ENCODE assay signal across 1 cellular context in the genomic region with DNA sequence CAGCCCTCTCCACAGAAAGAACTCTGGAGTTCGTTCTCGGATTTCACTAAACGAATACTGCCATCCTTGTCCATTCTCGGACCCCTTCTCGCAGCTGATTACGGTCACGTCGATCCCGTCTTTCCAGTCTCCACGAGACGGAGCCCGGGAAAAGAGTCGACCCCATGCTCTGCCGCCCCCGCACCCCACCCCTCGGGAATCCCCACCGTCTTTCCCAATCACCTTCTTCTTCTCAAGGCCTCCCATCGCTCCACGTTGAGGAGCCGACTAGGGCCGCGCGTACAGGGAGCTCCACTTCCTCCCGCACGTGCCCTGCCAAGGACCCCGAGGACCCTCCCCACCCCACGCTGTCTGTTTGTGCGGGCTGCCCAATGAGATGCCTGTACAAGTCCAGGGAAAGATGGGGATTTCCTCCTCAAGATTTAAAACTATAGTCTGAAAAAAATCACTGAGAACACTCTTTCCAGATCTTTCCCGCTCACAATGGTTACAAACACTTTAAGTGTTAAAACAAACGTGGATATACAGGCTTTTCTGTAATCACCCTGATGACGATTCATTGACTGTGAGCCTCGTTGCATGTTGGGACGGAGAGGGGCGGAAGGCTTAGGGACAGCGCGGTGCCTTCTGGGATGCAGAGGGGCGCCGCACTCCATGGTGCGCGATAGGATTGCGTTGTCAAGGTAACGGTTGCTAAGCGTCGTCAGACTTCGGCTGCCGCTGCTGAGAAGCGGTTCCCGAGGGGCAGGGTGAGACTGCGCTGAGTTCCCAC.
A peak's percentile ranks its signal among the peaks of the same experiment; 100 is the strongest.
TF ChIP-seq lines count a peak whose summit lies in the region.

A gene (minus strand): TSS at position 323 of the 772 bp plus-strand sequence. CDS start 77 bp downstream, at position 246.

TF ChIP-seq in HepG2, 621 proteins besides CTCF, POLR2A, EP300 and RAD21 (continued from another document and continues in another):
- TF ChIP-seq JUN (CRISPR knock-in tag; IDR thresholded peaks at IDR 0.05), result no peak
- TF ChIP-seq, protein P1, sequence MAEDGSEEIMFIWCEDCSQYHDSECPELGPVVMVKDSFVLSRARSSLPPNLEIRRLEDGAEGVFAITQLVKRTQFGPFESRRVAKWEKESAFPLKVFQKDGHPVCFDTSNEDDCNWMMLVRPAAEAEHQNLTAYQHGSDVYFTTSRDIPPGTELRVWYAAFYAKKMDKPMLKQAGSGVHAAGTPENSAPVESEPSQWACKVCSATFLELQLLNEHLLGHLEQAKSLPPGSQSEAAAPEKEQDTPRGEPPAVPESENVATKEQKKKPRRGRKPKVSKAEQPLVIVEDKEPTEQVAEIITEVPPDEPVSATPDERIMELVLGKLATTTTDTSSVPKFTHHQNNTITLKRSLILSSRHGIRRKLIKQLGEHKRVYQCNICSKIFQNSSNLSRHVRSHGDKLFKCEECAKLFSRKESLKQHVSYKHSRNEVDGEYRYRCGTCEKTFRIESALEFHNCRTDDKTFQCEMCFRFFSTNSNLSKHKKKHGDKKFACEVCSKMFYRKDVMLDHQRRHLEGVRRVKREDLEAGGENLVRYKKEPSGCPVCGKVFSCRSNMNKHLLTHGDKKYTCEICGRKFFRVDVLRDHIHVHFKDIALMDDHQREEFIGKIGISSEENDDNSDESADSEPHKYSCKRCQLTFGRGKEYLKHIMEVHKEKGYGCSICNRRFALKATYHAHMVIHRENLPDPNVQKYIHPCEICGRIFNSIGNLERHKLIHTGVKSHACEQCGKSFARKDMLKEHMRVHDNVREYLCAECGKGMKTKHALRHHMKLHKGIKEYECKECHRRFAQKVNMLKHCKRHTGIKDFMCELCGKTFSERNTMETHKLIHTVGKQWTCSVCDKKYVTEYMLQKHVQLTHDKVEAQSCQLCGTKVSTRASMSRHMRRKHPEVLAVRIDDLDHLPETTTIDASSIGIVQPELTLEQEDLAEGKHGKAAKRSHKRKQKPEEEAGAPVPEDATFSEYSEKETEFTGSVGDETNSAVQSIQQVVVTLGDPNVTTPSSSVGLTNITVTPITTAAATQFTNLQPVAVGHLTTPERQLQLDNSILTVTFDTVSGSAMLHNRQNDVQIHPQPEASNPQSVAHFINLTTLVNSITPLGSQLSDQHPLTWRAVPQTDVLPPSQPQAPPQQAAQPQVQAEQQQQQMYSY (CRISPR knock-in tag; IDR thresholded peaks at IDR 0.05), result no peak
- TF ChIP-seq, protein P2, sequence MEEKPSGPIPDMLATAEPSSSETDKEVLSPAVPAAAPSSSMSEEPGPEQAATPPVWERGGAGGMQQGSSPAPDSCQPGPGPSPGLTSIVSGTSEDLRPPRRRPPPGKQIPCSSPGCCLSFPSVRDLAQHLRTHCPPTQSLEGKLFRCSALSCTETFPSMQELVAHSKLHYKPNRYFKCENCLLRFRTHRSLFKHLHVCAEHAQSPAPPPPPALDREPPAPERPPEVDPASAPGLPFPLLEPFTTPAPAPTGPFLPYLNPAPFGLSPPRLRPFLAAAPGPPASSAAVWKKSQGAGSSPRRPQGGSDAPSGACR (CRISPR knock-in tag; IDR thresholded peaks at IDR 0.05), result 0 out of 2 replicates have a peak, but pooled peaks have one; percentile 46
- 0 out of 2 replicates have a peak, but pooled peaks have one; percentile 32 for TF ChIP-seq NFYC (CRISPR knock-in tag; IDR thresholded peaks at IDR 0.05)
- TF ChIP-seq FOXM1 (CRISPR knock-in tag; IDR thresholded peaks at IDR 0.05), result no peak
- TF ChIP-seq BHLHE40 (IDR thresholded peaks at IDR 0.05; ENCODE audit: low read length), result peak; percentile 99
- no peak for TF ChIP-seq ZNF224 (CRISPR knock-in tag; IDR thresholded peaks at IDR 0.05)
- TF ChIP-seq ZNF577 (CRISPR knock-in tag; IDR thresholded peaks at IDR 0.05; ENCODE audit: borderline replicate concordance, low read depth), result no peak
- TF ChIP-seq U2AF2 (IDR thresholded peaks at IDR 0.05; ENCODE audit: low read depth, low read length), result 0 out of 2 replicates have a peak, but pooled peaks have one; percentile 50
- no peak for TF ChIP-seq HOXA5 (CRISPR knock-in tag; IDR thresholded peaks at IDR 0.05)
- TF ChIP-seq, protein P3, sequence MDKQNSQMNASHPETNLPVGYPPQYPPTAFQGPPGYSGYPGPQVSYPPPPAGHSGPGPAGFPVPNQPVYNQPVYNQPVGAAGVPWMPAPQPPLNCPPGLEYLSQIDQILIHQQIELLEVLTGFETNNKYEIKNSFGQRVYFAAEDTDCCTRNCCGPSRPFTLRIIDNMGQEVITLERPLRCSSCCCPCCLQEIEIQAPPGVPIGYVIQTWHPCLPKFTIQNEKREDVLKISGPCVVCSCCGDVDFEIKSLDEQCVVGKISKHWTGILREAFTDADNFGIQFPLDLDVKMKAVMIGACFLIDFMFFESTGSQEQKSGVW (CRISPR knock-in tag; IDR thresholded peaks at IDR 0.05; ENCODE audit: borderline replicate concordance), result no peak
- TF ChIP-seq, protein P4, sequence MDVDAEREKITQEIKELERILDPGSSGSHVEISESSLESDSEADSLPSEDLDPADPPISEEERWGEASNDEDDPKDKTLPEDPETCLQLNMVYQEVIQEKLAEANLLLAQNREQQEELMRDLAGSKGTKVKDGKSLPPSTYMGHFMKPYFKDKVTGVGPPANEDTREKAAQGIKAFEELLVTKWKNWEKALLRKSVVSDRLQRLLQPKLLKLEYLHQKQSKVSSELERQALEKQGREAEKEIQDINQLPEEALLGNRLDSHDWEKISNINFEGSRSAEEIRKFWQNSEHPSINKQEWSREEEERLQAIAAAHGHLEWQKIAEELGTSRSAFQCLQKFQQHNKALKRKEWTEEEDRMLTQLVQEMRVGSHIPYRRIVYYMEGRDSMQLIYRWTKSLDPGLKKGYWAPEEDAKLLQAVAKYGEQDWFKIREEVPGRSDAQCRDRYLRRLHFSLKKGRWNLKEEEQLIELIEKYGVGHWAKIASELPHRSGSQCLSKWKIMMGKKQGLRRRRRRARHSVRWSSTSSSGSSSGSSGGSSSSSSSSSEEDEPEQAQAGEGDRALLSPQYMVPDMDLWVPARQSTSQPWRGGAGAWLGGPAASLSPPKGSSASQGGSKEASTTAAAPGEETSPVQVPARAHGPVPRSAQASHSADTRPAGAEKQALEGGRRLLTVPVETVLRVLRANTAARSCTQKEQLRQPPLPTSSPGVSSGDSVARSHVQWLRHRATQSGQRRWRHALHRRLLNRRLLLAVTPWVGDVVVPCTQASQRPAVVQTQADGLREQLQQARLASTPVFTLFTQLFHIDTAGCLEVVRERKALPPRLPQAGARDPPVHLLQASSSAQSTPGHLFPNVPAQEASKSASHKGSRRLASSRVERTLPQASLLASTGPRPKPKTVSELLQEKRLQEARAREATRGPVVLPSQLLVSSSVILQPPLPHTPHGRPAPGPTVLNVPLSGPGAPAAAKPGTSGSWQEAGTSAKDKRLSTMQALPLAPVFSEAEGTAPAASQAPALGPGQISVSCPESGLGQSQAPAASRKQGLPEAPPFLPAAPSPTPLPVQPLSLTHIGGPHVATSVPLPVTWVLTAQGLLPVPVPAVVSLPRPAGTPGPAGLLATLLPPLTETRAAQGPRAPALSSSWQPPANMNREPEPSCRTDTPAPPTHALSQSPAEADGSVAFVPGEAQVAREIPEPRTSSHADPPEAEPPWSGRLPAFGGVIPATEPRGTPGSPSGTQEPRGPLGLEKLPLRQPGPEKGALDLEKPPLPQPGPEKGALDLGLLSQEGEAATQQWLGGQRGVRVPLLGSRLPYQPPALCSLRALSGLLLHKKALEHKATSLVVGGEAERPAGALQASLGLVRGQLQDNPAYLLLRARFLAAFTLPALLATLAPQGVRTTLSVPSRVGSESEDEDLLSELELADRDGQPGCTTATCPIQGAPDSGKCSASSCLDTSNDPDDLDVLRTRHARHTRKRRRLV (CRISPR knock-in tag; IDR thresholded peaks at IDR 0.05), result peak; percentile 62; the same call in 1 of the 2 replicates
- TF ChIP-seq, protein P5, sequence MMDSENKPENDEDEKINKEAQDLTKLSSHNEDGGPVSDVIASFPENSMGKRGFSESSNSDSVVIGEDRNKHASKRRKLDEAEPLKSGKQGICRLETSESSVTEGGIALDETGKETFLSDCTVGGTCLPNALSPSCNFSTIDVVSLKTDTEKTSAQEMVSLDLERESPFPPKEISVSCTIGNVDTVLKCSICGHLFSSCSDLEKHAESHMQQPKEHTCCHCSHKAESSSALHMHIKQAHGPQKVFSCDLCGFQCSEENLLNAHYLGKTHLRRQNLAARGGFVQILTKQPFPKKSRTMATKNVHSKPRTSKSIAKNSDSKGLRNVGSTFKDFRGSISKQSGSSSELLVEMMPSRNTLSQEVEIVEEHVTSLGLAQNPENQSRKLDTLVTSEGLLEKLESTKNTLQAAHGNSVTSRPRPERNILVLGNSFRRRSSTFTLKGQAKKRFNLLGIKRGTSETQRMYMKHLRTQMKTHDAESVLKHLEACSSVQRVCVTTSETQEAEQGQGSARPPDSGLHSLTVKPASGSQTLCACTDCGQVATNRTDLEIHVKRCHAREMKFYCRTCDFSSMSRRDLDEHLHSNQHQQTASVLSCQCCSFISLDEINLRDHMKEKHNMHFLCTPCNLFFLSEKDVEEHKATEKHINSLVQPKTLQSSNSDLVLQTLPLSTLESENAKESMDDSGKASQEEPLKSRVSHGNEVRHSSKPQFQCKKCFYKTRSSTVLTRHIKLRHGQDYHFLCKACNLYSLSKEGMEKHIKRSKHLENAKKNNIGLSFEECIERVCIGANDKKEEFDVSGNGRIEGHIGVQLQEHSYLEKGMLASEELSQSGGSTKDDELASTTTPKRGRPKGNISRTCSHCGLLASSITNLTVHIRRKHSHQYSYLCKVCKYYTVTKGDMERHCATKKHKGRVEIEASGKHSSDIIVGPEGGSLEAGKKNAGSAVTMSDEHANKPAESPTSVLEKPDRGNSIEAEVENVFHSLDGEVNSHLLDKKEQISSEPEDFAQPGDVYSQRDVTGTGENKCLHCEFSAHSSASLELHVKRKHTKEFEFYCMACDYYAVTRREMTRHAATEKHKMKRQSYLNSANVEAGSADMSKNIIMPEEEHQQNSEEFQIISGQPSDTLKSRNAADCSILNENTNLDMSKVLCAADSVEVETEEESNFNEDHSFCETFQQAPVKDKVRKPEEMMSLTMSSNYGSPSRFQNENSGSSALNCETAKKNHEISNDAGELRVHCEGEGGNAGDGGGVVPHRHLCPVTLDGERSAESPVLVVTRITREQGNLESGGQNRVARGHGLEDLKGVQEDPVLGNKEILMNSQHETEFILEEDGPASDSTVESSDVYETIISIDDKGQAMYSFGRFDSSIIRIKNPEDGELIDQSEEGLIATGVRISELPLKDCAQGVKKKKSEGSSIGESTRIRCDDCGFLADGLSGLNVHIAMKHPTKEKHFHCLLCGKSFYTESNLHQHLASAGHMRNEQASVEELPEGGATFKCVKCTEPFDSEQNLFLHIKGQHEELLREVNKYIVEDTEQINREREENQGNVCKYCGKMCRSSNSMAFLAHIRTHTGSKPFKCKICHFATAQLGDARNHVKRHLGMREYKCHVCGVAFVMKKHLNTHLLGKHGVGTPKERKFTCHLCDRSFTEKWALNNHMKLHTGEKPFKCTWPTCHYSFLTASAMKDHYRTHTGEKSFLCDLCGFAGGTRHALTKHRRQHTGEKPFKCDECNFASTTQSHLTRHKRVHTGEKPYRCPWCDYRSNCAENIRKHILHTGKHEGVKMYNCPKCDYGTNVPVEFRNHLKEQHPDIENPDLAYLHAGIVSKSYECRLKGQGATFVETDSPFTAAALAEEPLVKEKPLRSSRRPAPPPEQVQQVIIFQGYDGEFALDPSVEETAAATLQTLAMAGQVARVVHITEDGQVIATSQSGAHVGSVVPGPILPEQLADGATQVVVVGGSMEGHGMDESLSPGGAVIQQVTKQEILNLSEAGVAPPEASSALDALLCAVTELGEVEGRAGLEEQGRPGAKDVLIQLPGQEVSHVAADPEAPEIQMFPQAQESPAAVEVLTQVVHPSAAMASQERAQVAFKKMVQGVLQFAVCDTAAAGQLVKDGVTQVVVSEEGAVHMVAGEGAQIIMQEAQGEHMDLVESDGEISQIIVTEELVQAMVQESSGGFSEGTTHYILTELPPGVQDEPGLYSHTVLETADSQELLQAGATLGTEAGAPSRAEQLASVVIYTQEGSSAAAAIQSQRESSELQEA (CRISPR knock-in tag; IDR thresholded peaks at IDR 0.05; ENCODE audit: not compliant biosample characterization), result no peak
- TF ChIP-seq ZZZ3 (CRISPR knock-in tag; IDR thresholded peaks at IDR 0.05; ENCODE audit: borderline replicate concordance), result peak; percentile 44; the same call in 1 of the 2 replicates
- TF ChIP-seq, protein P6, sequence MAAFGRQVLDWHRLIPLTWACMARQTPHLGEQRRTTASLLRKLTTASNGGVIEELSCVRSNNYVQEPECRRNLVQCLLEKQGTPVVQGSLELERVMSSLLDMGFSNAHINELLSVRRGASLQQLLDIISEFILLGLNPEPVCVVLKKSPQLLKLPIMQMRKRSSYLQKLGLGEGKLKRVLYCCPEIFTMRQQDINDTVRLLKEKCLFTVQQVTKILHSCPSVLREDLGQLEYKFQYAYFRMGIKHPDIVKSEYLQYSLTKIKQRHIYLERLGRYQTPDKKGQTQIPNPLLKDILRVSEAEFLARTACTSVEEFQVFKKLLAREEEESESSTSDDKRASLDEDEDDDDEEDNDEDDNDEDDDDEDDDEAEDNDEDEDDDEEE (CRISPR knock-in tag; IDR thresholded peaks at IDR 0.05), result no peak
- TF ChIP-seq DR1 (CRISPR knock-in tag; IDR thresholded peaks at IDR 0.05), result no peak
- no peak for TF ChIP-seq PRMT3 (CRISPR knock-in tag; IDR thresholded peaks at IDR 0.05; ENCODE audit: borderline replicate concordance, low read depth)
- TF ChIP-seq ZNF619 (CRISPR knock-in tag; IDR thresholded peaks at IDR 0.05), result no peak
- no peak for TF ChIP-seq CHD4 (IDR thresholded peaks at IDR 0.05; ENCODE audit: borderline replicate concordance, low read length)
- TF ChIP-seq HOXA7 (CRISPR knock-in tag; IDR thresholded peaks at IDR 0.05), result no peak
- no peak for TF ChIP-seq ZNF776 (CRISPR knock-in tag; IDR thresholded peaks at IDR 0.05)
- TF ChIP-seq HOXA3 (CRISPR knock-in tag; IDR thresholded peaks at IDR 0.05), result peak; percentile 53; the same call in 1 of the 2 replicates
- TF ChIP-seq, protein P7, sequence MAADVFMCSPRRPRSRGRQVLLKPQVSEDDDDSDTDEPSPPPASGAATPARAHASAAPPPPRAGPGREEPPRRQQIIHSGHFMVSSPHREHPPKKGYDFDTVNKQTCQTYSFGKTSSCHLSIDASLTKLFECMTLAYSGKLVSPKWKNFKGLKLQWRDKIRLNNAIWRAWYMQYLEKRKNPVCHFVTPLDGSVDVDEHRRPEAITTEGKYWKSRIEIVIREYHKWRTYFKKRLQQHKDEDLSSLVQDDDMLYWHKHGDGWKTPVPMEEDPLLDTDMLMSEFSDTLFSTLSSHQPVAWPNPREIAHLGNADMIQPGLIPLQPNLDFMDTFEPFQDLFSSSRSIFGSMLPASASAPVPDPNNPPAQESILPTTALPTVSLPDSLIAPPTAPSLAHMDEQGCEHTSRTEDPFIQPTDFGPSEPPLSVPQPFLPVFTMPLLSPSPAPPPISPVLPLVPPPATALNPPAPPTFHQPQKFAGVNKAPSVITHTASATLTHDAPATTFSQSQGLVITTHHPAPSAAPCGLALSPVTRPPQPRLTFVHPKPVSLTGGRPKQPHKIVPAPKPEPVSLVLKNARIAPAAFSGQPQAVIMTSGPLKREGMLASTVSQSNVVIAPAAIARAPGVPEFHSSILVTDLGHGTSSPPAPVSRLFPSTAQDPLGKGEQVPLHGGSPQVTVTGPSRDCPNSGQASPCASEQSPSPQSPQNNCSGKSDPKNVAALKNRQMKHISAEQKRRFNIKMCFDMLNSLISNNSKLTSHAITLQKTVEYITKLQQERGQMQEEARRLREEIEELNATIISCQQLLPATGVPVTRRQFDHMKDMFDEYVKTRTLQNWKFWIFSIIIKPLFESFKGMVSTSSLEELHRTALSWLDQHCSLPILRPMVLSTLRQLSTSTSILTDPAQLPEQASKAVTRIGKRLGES (CRISPR knock-in tag; IDR thresholded peaks at IDR 0.05; ENCODE audit: borderline replicate concordance), result no peak
- TF ChIP-seq RXRB (CRISPR knock-in tag; IDR thresholded peaks at IDR 0.05; ENCODE audit: borderline replicate concordance), result no peak
- TF ChIP-seq CBX2 (IDR thresholded peaks at IDR 0.05; ENCODE audit: low read depth, low read length), result no peak
- no peak for TF ChIP-seq CBX2 (CRISPR knock-in tag; IDR thresholded peaks at IDR 0.05; ENCODE audit: low read depth)
- TF ChIP-seq KLF16 (CRISPR knock-in tag; IDR thresholded peaks at IDR 0.05), result 0 out of 4 replicates have a peak, but pooled peaks of 1 of the 2 experiments have one; percentile 49
- TF ChIP-seq BCL6 (CRISPR knock-in tag; IDR thresholded peaks at IDR 0.05), result no peak
- TF ChIP-seq NFE2L2 (IDR thresholded peaks at IDR 0.05; ENCODE audit: low read length), result no peak
- TF ChIP-seq ZMYM4 (CRISPR knock-in tag; IDR thresholded peaks at IDR 0.05), result peak; percentile 51
